ENCODE assay signal across 8 cellular contexts in genomic region chr5:141172381-141173204, GRCh38. TPM values are rescaled to one million over a fixed set of nuclear protein-coding genes. Genes with fewer than 3 reads are reported as not detected.
A peak's percentile ranks its signal among the peaks of the same experiment; 100 is the strongest.
DNase-seq lines count a peak whose midpoint lies in the region; ATAC-seq and TF ChIP-seq lines count a peak whose summit lies in the region.

PCDHB7 (plus strand) TSS chr5:141172644; CDS start chr5:141172836, 192 bp downstream.

- no peak for TF ChIP-seq POLR2A in suprapubic skin (IDR thresholded peaks at IDR 0.05)

- H3K4me3 ChIP-seq in AG04449 (ENCODE audit: low read depth, low read length) (peak within 1 kb of the TSS; percentile 13; the same call in 1 of the 2 replicates), suprapubic skin (peak within 1 kb of the TSS; percentile 19)

- H3K9me3 ChIP-seq in suprapubic skin = peaks cover 26% of the 10 kb centered on the region

- CTCF ChIA-PET in AG04449 (lab: Yijun Ruan, JAX) = interaction anchor here (1.0 to 2.2 kb wide), 4 partner anchors 10 to 391 kb away, joined by 4 to 11 read pairs (median 6); partner anchors contain the start of genes PCDHB16 and PCDHB6

- TF ChIP-seq CTCF in AG04449 (IDR thresholded peaks at IDR 0.05; ENCODE audit: insufficient read depth, low read length, missing control alignments) (peak; percentile 20), GM10266 (IDR thresholded peaks at IDR 0.05; ENCODE audit: control insufficient read depth, insufficient read depth, low read depth, missing control alignments) (peak; percentile 26), foreskin keratinocyte (conservative IDR thresholded peaks at IDR 0.05) (peak; percentile 52), suprapubic skin (IDR thresholded peaks at IDR 0.05) (peak in 1 of 2 donors; percentile 8)

- POLR2A ChIA-PET in AG04449 (lab: Yijun Ruan, JAX) = no interaction called here

- no peaks in the 10 kb centered on the region for H3K27me3 ChIP-seq in foreskin keratinocyte
- H3K27me3 ChIP-seq in suprapubic skin = peaks cover 21% of the 10 kb centered on the region

- whole genome bisulfite sequencing in suprapubic skin = 34% methylated on average over 20 of the region's 20 CpGs

- H3K27ac ChIP-seq in foreskin keratinocyte = no peak within 1 kb of the TSS
- no peak within 1 kb of the TSS for H3K27ac ChIP-seq in suprapubic skin

- H3K36me3 ChIP-seq in suprapubic skin = no peaks in the 10 kb centered on the region

- no peak for DNase-seq in AG04449 (ENCODE audit: low read depth, low spot score)
- no peak for DNase-seq in GM10266 (ENCODE audit: extremely low spot score)
- peak; percentile 67 to 68 for DNase-seq in SHP77 (lab: John Stamatoyannopoulos, UW)
- no peak for DNase-seq in foreskin keratinocyte
- DNase-seq in suprapubic skin (ENCODE audit: low spot score in 2 of 2) = no peak
- DNase-seq in mucosa of gallbladder (ENCODE audit: low spot score) = no peak
- no peak for DNase-seq in SKM-1 (lab: John Stamatoyannopoulos, UW; ENCODE audit: unreplicated experiment)

- no peak for TF ChIP-seq EP300 in suprapubic skin (IDR thresholded peaks at IDR 0.05)

- ATAC-seq in foreskin keratinocyte = no peak
- ATAC-seq in GM19328 (IDR thresholded peaks at IDR 0.05; ENCODE audit: unreplicated experiment) = no peak

- H3K4me1 ChIP-seq in foreskin keratinocyte (no peaks in the 10 kb centered on the region), suprapubic skin (no peaks in the 10 kb centered on the region)

RNA-seq across cellular contexts. Expression of gene PCDHB7, which starts in this region (rescaled TPM):
- total RNA-seq in foreskin keratinocyte (0.03 TPM in 1 of 2 replicates, not detected in the other), suprapubic skin (1 to 10 TPM in 1 of 4 donors, under 1 TPM in 3; 0.49 to 1.2 (median 0.78) TPM), mucosa of gallbladder (2.1 TPM)
- polyA plus RNA-seq in foreskin keratinocyte = not detected in 2 replicates

Comparison
In these comparisons a context has a peak if more than half of its experiments do, and no peak if none do; other contexts are left out.
1. DNase-seq: peak in SHP77 (2 of 2); none in AG04449 (single experiment), GM10266 (single experiment), foreskin keratinocyte (0 of 2), suprapubic skin (0 of 2), mucosa of gallbladder (single experiment) and SKM-1 (single experiment).